In genomic region chr3:64022451-64023186, GRCh38 we compare ENCODE assay signal across 8 cellular contexts. TPM values are rescaled to one million over a fixed set of nuclear protein-coding genes. Genes with fewer than 3 reads are reported as not detected.
DNase-seq lines count a peak whose midpoint lies in the region; ATAC-seq and TF ChIP-seq lines count a peak whose summit lies in the region.

No MANE protein-coding gene starts in this region.

- DNase-seq in GM03348 (ENCODE audit: low spot score) (peak; percentile 23), HL-60 (ENCODE audit: low read depth in 1 of 2, low spot score in 1 of 2) (peak in 1 of 2 experiments; percentile 18), left ventricle myocardium inferior (no peak), gastrocnemius medialis (peak in 1 of 2 donors; percentile 36), MV-4-11 (lab: John Stamatoyannopoulos, UW) (no peak), A172 (ENCODE audit: low spot score) (no peak), NCI-H226 (no peak)
- no peak for DNase-seq in activated T-helper 2 cell treated with anti-CD3 and anti-CD28 coated beads, Interferon-gamma antibody, Interleukin-2, Interleukin-4, amounts not matched to agents 10 μg/mL and 5 μg/mL and 100 μg/mL, durations not matched to agents 14 hours and 24 hours and 36 hours (ENCODE audit: low spot score)

- TF ChIP-seq CTCF in HL-60 (IDR thresholded peaks at IDR 0.05; ENCODE audit: insufficient read depth, low read length): no peak
- no peak for TF ChIP-seq CTCF in left ventricle myocardium inferior (IDR thresholded peaks at IDR 0.05; ENCODE audit: borderline replicate concordance)
- TF ChIP-seq CTCF in gastrocnemius medialis (IDR thresholded peaks at IDR 0.05 in 4 of 5, conservative IDR thresholded peaks at IDR 0.05 in 1 of 5): no peak

- H3K36me3 Mint-ChIP-seq in activated T-helper 2 cell treated with anti-CD3 and anti-CD28 coated beads, Interferon-gamma antibody, Interleukin-2, Interleukin-4, amounts not matched to agents 10 μg/mL and 5 μg/mL and 100 μg/mL, durations not matched to agents 14 hours and 24 hours and 36 hours (ENCODE audit: low read depth): peaks cover 38% of the 10 kb centered on the region

- intact Hi-C loops in activated T-helper 2 cell treated with anti-CD3 and anti-CD28 coated beads, Interferon-gamma antibody, Interleukin-2, Interleukin-4, amounts not matched to agents 10 μg/mL and 5 μg/mL and 100 μg/mL, durations not matched to agents 14 hours and 24 hours and 36 hours (cut with micrococcal nuclease): loop anchor here (2.0 to 10.0 kb wide), 2 partner anchors 54 to 158 kb away; partner anchors contain the start of genes ATXN7 and THOC7
- intact Hi-C loops in left ventricle myocardium inferior (cut with micrococcal nuclease) (no loop called here), gastrocnemius medialis (cut with DNase I; ENCODE audit: low total_unique reads) (loop anchor here (2.0 kb wide), 1 partner anchor 62 kb away; no protein-coding TSS in a partner anchor)

- H3K27me3 Mint-ChIP-seq in activated T-helper 2 cell treated with anti-CD3 and anti-CD28 coated beads, Interferon-gamma antibody, Interleukin-2, Interleukin-4, amounts not matched to agents 10 μg/mL and 5 μg/mL and 100 μg/mL, durations not matched to agents 14 hours and 24 hours and 36 hours (ENCODE audit: low read depth): peaks cover 7% of the 10 kb centered on the region

- H3K4me3 Mint-ChIP-seq in activated T-helper 2 cell treated with anti-CD3 and anti-CD28 coated beads, Interferon-gamma antibody, Interleukin-2, Interleukin-4, amounts not matched to agents 10 μg/mL and 5 μg/mL and 100 μg/mL, durations not matched to agents 14 hours and 24 hours and 36 hours (ENCODE audit: low read depth): peak overlapping the region; percentile 83

- peak; percentile 28 for ATAC-seq in gastrocnemius medialis

- peaks cover 41% of the 10 kb centered on the region for H3K36me3 ChIP-seq in left ventricle myocardium inferior
- H3K36me3 ChIP-seq in gastrocnemius medialis: peaks cover 0 to 41% of the 10 kb centered on the region in 2 donors

- peak overlapping the region; percentile 56 for H3K27ac Mint-ChIP-seq in activated T-helper 2 cell treated with anti-CD3 and anti-CD28 coated beads, Interferon-gamma antibody, Interleukin-2, Interleukin-4, amounts not matched to agents 10 μg/mL and 5 μg/mL and 100 μg/mL, durations not matched to agents 14 hours and 24 hours and 36 hours

- in situ Hi-C loops in gastrocnemius medialis (cut with MboI; ENCODE audit: low sequenced_read_pairs in 4 of 4): no loop called here

- H3K27ac ChIP-seq in HL-60 (replicated peaks) (peak overlapping the region; percentile 84), left ventricle myocardium inferior (replicated peaks) (peak overlapping the region; percentile 84), gastrocnemius medialis (peak overlapping the region; percentile 83 to 91 (median 88))

- peak overlapping the region; percentile 97 for H3K4me3 ChIP-seq in HL-60 (replicated peaks; ENCODE audit: insufficient read depth, low read length)
- peak overlapping the region; percentile 94 for H3K4me3 ChIP-seq in left ventricle myocardium inferior
- H3K4me3 ChIP-seq in gastrocnemius medialis: peak overlapping the region; percentile 83 to 98 (median 88)

- H3K9me3 ChIP-seq in left ventricle myocardium inferior (replicated peaks) (no peaks in the 10 kb centered on the region), gastrocnemius medialis (no peaks in the 10 kb centered on the region)

- H3K9me3 Mint-ChIP-seq in activated T-helper 2 cell treated with anti-CD3 and anti-CD28 coated beads, Interferon-gamma antibody, Interleukin-2, Interleukin-4, amounts not matched to agents 10 μg/mL and 5 μg/mL and 100 μg/mL, durations not matched to agents 14 hours and 24 hours and 36 hours: no peaks in the 10 kb centered on the region

- TF ChIP-seq POLR2A in gastrocnemius medialis (IDR thresholded peaks at IDR 0.05): no peak

- H3K27me3 ChIP-seq in HL-60 (ENCODE audit: insufficient read depth, poor library complexity, severe bottlenecking) (no peaks in the 10 kb centered on the region), left ventricle myocardium inferior (ENCODE audit: low read depth) (peaks cover 1% of the 10 kb centered on the region), gastrocnemius medialis (no peaks in the 10 kb centered on the region)

- H3K4me1 Mint-ChIP-seq in activated T-helper 2 cell treated with anti-CD3 and anti-CD28 coated beads, Interferon-gamma antibody, Interleukin-2, Interleukin-4, amounts not matched to agents 10 μg/mL and 5 μg/mL and 100 μg/mL, durations not matched to agents 14 hours and 24 hours and 36 hours (ENCODE audit: low read depth): peaks cover 26% of the 10 kb centered on the region

- peaks cover 43% of the 10 kb centered on the region for H3K4me1 ChIP-seq in left ventricle myocardium inferior
- peaks cover 19% of the 10 kb centered on the region in 2 donors for H3K4me1 ChIP-seq in gastrocnemius medialis

RNA-seq across cellular contexts. Expression of gene PSMD6, which starts 0.7 kb away (rescaled TPM):
- total RNA-seq in activated T-helper 2 cell treated with anti-CD3 and anti-CD28 coated beads, Interferon-gamma antibody, Interleukin-2, Interleukin-4, amounts not matched to agents 10 μg/mL and 5 μg/mL and 100 μg/mL, durations not matched to agents 14 hours and 24 hours and 36 hours: 125 and 131 TPM in 2 replicates
- total RNA-seq in left ventricle myocardium inferior: 78.3 TPM
- 100 to 1,000 TPM; 150 to 220 (median 180) TPM for total RNA-seq in gastrocnemius medialis
- total RNA-seq in A172 (2014; rRNA removed; shearing (Covaris generic)): 159 and 176 TPM in 2 replicates
